8 cellular contexts compared by ENCODE assay signal in the genomic region with DNA sequence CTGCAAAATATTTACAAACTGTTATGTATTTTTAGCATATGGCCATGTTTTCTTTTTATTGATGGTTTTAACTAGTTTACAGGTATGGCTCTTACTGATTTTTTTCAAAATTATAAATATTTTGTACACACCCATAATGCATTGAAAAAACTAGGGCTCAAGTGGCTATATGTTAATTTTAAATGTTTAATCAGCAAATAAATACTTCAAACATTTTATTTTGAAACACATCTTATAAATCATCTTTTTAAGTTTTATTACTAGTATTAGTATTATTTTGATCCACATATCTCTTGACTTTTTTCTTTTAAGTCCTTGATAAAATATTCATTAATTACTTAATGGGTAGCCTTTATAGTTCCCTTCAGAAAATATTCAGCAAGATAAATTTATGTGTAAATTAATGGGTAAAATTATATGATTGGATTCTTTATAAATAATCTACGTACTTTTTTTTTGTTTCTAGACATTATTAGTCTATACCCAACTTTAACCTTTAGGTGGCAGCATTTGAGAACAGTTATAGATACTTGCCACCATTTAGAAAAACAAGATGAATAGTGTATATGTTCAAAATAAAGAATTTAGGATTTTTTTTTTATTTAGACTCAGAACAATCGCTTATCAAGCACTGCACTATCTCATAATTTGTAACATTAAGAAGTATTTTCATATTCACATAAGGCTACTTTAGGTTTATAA.
DNase-seq lines count a peak whose midpoint lies in the region; ATAC-seq and TF ChIP-seq lines count a peak whose summit lies in the region.

No MANE protein-coding gene starts in this region.

- ATAC-seq in HG03575 (IDR thresholded peaks at IDR 0.05; ENCODE audit: extremely low read depth, insufficient number of reproducible peaks, low FRiP score, unreplicated experiment) (peak; percentile 78), upper lobe of left lung (ENCODE audit: low FRiP score in 2 of 2) (no peak)

- 12 to 19% methylated on average over 2 of the region's 2 CpGs for WGBS in upper lobe of left lung, 2 donors

- in situ Hi-C loops in SK-MEL-5 (cut with HindIII; ENCODE audit: low pct_unique_long_range_greater_than_20kb, low sequenced_read_pairs), result no loop called here

- H3K4me3 ChIP-seq in upper lobe of left lung, result no peak overlapping the region

- no peaks in the 10 kb centered on the region for H3K4me1 ChIP-seq in upper lobe of left lung

- no peak overlapping the region for H3K27ac ChIP-seq in upper lobe of left lung

- H3K27me3 ChIP-seq in upper lobe of left lung, result no peaks in the 10 kb centered on the region

- no peak for TF ChIP-seq EP300 in upper lobe of left lung (IDR thresholded peaks at IDR 0.05)

- DNase-seq in NCI-H2227 (lab: John Stamatoyannopoulos, UW; ENCODE audit: unreplicated experiment) (peak; percentile 5), NCI-H2227 treated with DMSO at 0.1 percent for 48 hours (lab: John Stamatoyannopoulos, UW) (no peak), SK-MEL-5 (ENCODE audit: low read depth, low spot score) (peak; percentile 52), kidney glomerular epithelial cell (lab: John Stamatoyannopoulos, UW) (peak; percentile 17), retina (no peak), upper lobe of left lung (no peak)
- no peak for DNase-seq in activated naive CD4-positive, alpha-beta T cell treated with anti-CD3 and anti-CD28 coated beads, Interleukin-2, amount 50 U/mL, for 16 hours

- no peaks in the 10 kb centered on the region for H3K9me3 ChIP-seq in upper lobe of left lung

- H3K36me3 ChIP-seq in upper lobe of left lung, result no peaks in the 10 kb centered on the region

- no peak for TF ChIP-seq POLR2A in upper lobe of left lung (IDR thresholded peaks at IDR 0.05)

- TF ChIP-seq CTCF in upper lobe of left lung (IDR thresholded peaks at IDR 0.05), result peak in 2 of 6 experiments; percentile 9 to 25

Comparison
In these comparisons a context has a peak if more than half of its experiments do, and no peak if none do; other contexts are left out.
1. DNase-seq: peak in NCI-H2227 (single experiment), SK-MEL-5 (single experiment) and kidney glomerular epithelial cell (single experiment); none in NCI-H2227 treated with DMSO at 0.1 percent for 48 hours (single experiment), retina (single experiment), upper lobe of left lung (0 of 2) and activated naive CD4-positive, alpha-beta T cell treated with anti-CD3 and anti-CD28 coated beads, Interleukin-2, amount 50 U/mL, for 16 hours (single experiment).